Comparison of ENCODE assay signal across 1 cellular context in genomic region chr1:35691080-35691479, GRCh38.
TF ChIP-seq lines count a peak whose summit lies in the region.

No MANE protein-coding gene starts in this region.

TF ChIP-seq in GM23338, 12 proteins besides CTCF, POLR2A, EP300 and RAD21 (continued from another document):
- TF ChIP-seq ZNF331 (CRISPR knock-in tag; IDR thresholded peaks at IDR 0.05; ENCODE audit: low read depth) (no peak), EZH2 (IDR thresholded peaks at IDR 0.05; ENCODE audit: low read depth, unreplicated experiment) (no peak), REST (IDR thresholded peaks at IDR 0.05; ENCODE audit: unreplicated experiment) (no peak), JUNB (IDR thresholded peaks at IDR 0.05; ENCODE audit: unreplicated experiment) (no peak), POLR2AphosphoS5 (IDR thresholded peaks at IDR 0.05; ENCODE audit: low read depth) (no peak)
